In genomic region chr7:151402029-151402835, GRCh38 we compare ENCODE assay signal across 28 cellular contexts. TPM values are rescaled to one million over a fixed set of nuclear protein-coding genes. Genes with fewer than 3 reads are reported as not detected.
DNase-seq lines count a peak whose midpoint lies in the region; ATAC-seq, FAIRE-seq and TF ChIP-seq lines count a peak whose summit lies in the region.
"Had no signal": no experiment of that assay in that cellular context is flagged by ENCODE, and none has a peak within 500 bp of the region (broad histone marks: within the 10 kb centered on the region; RNA-seq: fewer than 3 reads in every experiment).

No MANE protein-coding gene starts in this region.

- no peak overlapping the region for H3K27ac ChIP-seq in sigmoid colon
- H3K27ac ChIP-seq: GM23248, left ventricle myocardium inferior, pancreas, Peyer's patch, upper lobe of right lung had no signal

- intact Hi-C loops in sigmoid colon (cut with DNase I), result no loop called here

- H3K4me1 Mint-ChIP-seq in T-helper 17 cell, result peaks cover 29% of the 10 kb centered on the region

- H3K27me3 Mint-ChIP-seq in T-helper 17 cell, result no peaks in the 10 kb centered on the region

- no peaks in the 10 kb centered on the region for H3K4me1 ChIP-seq in sigmoid colon
- H3K4me1 ChIP-seq: left ventricle myocardium inferior, pancreas, Peyer's patch had no signal

- H3K36me3 ChIP-seq in sigmoid colon, result no peaks in the 10 kb centered on the region
- H3K36me3 ChIP-seq: left ventricle myocardium inferior, pancreas, Peyer's patch, upper lobe of right lung had no signal

- H3K4me3 Mint-ChIP-seq in T-helper 17 cell, result no peak overlapping the region
- H3K4me3 Mint-ChIP-seq: activated T-helper 1 cell treated with anti-CD3 and anti-CD28 coated beads, Interleukin-12 subunit alpha, Interleukin-12 subunit beta, Interleukin-2, Interleukin-4 antibody, amounts not matched to agents 30 ng/mL and 10 ng/mL and 1 ng/mL, durations not matched to agents 14 hours and 24 hours and 36 hours; naive thymus-derived CD4-positive, alpha-beta T cell had no signal

- no peak for TF ChIP-seq EP300 in sigmoid colon (IDR thresholded peaks at IDR 0.05)

- H3K27ac Mint-ChIP-seq in T-helper 17 cell, result peak overlapping the region; percentile 98
- H3K27ac Mint-ChIP-seq: activated T-helper 1 cell treated with anti-CD3 and anti-CD28 coated beads, Interleukin-12 subunit alpha, Interleukin-12 subunit beta, Interleukin-2, Interleukin-4 antibody, amounts not matched to agents 30 ng/mL and 10 ng/mL and 1 ng/mL, durations not matched to agents 14 hours and 24 hours and 36 hours; naive thymus-derived CD4-positive, alpha-beta T cell had no signal

- no peaks in the 10 kb centered on the region for H3K36me3 Mint-ChIP-seq in T-helper 17 cell (ENCODE audit: low read depth)
- H3K36me3 Mint-ChIP-seq: naive thymus-derived CD4-positive, alpha-beta T cell had no signal

- TF ChIP-seq POLR2A in GM12891 (IDR thresholded peaks at IDR 0.05; ENCODE audit: low read depth, low read length) (no peak), sigmoid colon (IDR thresholded peaks at IDR 0.05) (no peak)

- H3K27me3 ChIP-seq in sigmoid colon, result peaks cover 0 to 2% (median 1%) of the 10 kb centered on the region in 3 donors
- H3K27me3 ChIP-seq: pancreas, Peyer's patch, upper lobe of right lung had no signal

- H3K4me3 ChIP-seq in fibroblast of villous mesenchyme (ENCODE audit: low read depth, low read length) (no peak overlapping the region), sigmoid colon (no peak overlapping the region)
- H3K4me3 ChIP-seq: GM12878, GM23248, left ventricle myocardium inferior, pancreas, Peyer's patch, upper lobe of right lung had no signal

- DNase-seq in GM12891 (ENCODE audit: insufficient read length, low spot score), result peak; percentile 19
- DNase-seq in T-helper 17 cell, result no peak
- no peak for DNase-seq in fibroblast of villous mesenchyme (ENCODE audit: low read depth)
- DNase-seq in sigmoid colon, result peak; percentile 61
- DNase-seq in NCI-H2196 treated with DMSO at 0.1 percent for 48 hours (lab: John Stamatoyannopoulos, UW; ENCODE audit: unreplicated experiment), result no peak
- no peak for DNase-seq in A172 (ENCODE audit: low spot score)
- DNase-seq: activated CD4-positive, alpha-beta T cell treated with anti-CD3 and anti-CD28 coated beads, Interleukin-2, amount 50 U/mL, for 4 hours; activated naive CD4-positive, alpha-beta T cell treated with anti-CD3 and anti-CD28 coated beads, Interleukin-2, amount 50 U/mL, for 16 hours; C1 segment of cervical spinal cord; Calu3; GM23248; left ventricle myocardium inferior; naive thymus-derived CD4-positive, alpha-beta T cell; NCI-H1105 treated with DMSO at 0.1 percent for 48 hours; NCI-H2029; NCI-H226; pancreas; SHP77 treated with DMSO at 0.1 percent for 48 hours; stimulated activated CD4-positive, alpha-beta T cell treated with anti-CD3 and anti-CD28 coated beads, Interleukin-2, amount 100 ng/mL, for 48 hours; upper lobe of right lung had no signal

- TF ChIP-seq CTCF in fibroblast of villous mesenchyme (IDR thresholded peaks at IDR 0.05; ENCODE audit: insufficient read depth, low read depth, low read length) (peak; percentile 10), sigmoid colon (IDR thresholded peaks at IDR 0.05) (no peak)

- WGBS in sigmoid colon, 2 donors, result 93% methylated on average over 16 of the region's 16 CpGs

- FAIRE-seq in GM12891 (lab: Jason Lieb, UNC), result no peak
- FAIRE-seq: endometrium, GM12878, pancreas had no signal

- ATAC-seq in T-helper 17 cell (no peak), HG02588 (IDR thresholded peaks at IDR 0.05; ENCODE audit: unreplicated experiment) (no peak), GM19324 (IDR thresholded peaks at IDR 0.05; ENCODE audit: low FRiP score, unreplicated experiment) (no peak)
- ATAC-seq: GM12878; naive thymus-derived CD4-positive, alpha-beta T cell; pancreas; upper lobe of right lung had no signal

- H3K9me3 ChIP-seq in T-helper 17 cell (ENCODE audit: control insufficient read depth, low read length, poor library complexity, severe bottlenecking) (no peaks in the 10 kb centered on the region), sigmoid colon (no peaks in the 10 kb centered on the region)
- H3K9me3 ChIP-seq: left ventricle myocardium inferior, pancreas, Peyer's patch, upper lobe of right lung had no signal

TF ChIP-seq in GM12891, 5 proteins besides CTCF, POLR2A, EP300 and RAD21:
- TF ChIP-seq TAF1 (IDR thresholded peaks at IDR 0.05; ENCODE audit: low read depth, low read length) (no peak), POLR2AphosphoS5 (IDR thresholded peaks at IDR 0.05; ENCODE audit: low read depth, low read length) (no peak), SPI1 (IDR thresholded peaks at IDR 0.05; ENCODE audit: low read depth, low read length) (no peak), POU2F2 (IDR thresholded peaks at IDR 0.05; ENCODE audit: low read depth, low read length) (no peak), PAX5 (IDR thresholded peaks at IDR 0.05; ENCODE audit: insufficient read depth, low read length, severe bottlenecking) (no peak)

RNA-seq across cellular contexts. Expression of gene WDR86, which starts 7.6 kb away (rescaled TPM):
- polyA plus RNA-seq in GM12891 (2012; ENCODE audit: low read depth, missing spikeins), result 0.23 TPM
- 10 to 100 TPM in 1 of 2 donors, 1 to 10 TPM in 1; 9.7 to 24.4 TPM for total RNA-seq in T-helper 17 cell
- 0.32 and 1.3 TPM in 2 replicates for total RNA-seq in fibroblast of villous mesenchyme
- 10 to 100 TPM; 14.4 to 23.8 (median 16.9) TPM for total RNA-seq in sigmoid colon
- polyA plus RNA-seq in sigmoid colon, result 1 to 10 TPM in 2 of 3 donors, under 1 TPM in 1; 0.46 to 4.2 (median 2.1) TPM
- total RNA-seq in A172 (2014; rRNA removed; shearing (Covaris generic)), result 0.10 TPM in 1 of 2 replicates, not detected in the other
- total RNA-seq: activated T-helper 1 cell treated with anti-CD3 and anti-CD28 coated beads, Interleukin-12 subunit alpha, Interleukin-12 subunit beta, Interleukin-2, Interleukin-4 antibody, amounts not matched to agents 30 ng/mL and 10 ng/mL and 1 ng/mL, durations not matched to agents 14 hours and 24 hours and 36 hours; Calu3; cardiac septum; GM12878; GM23248 had no signal
- polyA plus RNA-seq: GM23248 had no signal

RNA-seq across cellular contexts. Expression of gene CRYGN, which starts 37.7 kb away (rescaled TPM):
- not detected for polyA plus RNA-seq in GM12891 (2012; ENCODE audit: low read depth, missing spikeins)
- total RNA-seq in T-helper 17 cell, result under 1 TPM in 1 of 2 donors, not detected in 1; 0.99 TPM
- total RNA-seq in fibroblast of villous mesenchyme, result under 0.01 TPM in 1 of 2 replicates, not detected in the other
- 1 to 10 TPM in 2 of 4 donors, not detected in 2; 1.4 to 1.8 TPM for total RNA-seq in sigmoid colon
- under 1 TPM in 2 of 3 donors, not detected in 1; 0.17 to 0.60 TPM for polyA plus RNA-seq in sigmoid colon
- 1.2 TPM in 1 of 2 replicates, not detected in the other for total RNA-seq in A172 (2014; rRNA removed; shearing (Covaris generic))
- total RNA-seq: activated T-helper 1 cell treated with anti-CD3 and anti-CD28 coated beads, Interleukin-12 subunit alpha, Interleukin-12 subunit beta, Interleukin-2, Interleukin-4 antibody, amounts not matched to agents 30 ng/mL and 10 ng/mL and 1 ng/mL, durations not matched to agents 14 hours and 24 hours and 36 hours; Calu3; cardiac septum; GM12878; GM23248; M059J; Peyer's patch; upper lobe of right lung had no signal
- polyA plus RNA-seq: GM12878, GM23248 had no signal

Comparison
In these comparisons a context has a peak if more than half of its experiments do, and no peak if none do; other contexts are left out.
1. DNase-seq: peak in GM12891 (single experiment) and sigmoid colon (single experiment); none in T-helper 17 cell (0 of 3), fibroblast of villous mesenchyme (single experiment), NCI-H2196 treated with DMSO at 0.1 percent for 48 hours (single experiment) and A172 (single experiment).